In the genomic region with DNA sequence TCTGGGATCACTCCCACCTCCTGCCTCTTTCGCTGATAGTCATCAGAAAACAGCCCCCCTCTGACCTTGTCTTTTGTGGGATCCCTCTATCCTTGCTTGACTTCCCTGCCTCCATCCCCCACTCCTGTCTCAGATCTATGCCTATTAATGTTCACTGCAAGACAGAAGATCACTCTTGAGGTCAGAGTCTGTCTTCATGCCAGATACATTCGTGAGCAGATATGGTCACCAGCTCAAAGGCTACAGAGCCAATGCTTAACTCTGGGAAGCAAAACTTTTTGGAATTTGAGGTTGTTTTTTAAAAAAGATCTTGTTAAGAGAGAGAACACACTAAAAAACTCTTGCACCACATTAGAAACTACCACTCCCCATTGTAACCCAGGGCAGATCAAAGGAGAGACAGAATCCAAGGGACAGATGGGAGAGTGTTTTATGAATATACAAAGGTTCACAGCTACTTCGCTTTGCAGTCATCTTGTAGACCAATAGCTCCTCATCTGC, we compare ENCODE assay signal across 10 cellular contexts. TPM values are rescaled to one million over a fixed set of nuclear protein-coding genes. Genes with fewer than 3 reads are reported as not detected.
DNase-seq lines count a peak whose midpoint lies in the region; ATAC-seq and TF ChIP-seq lines count a peak whose summit lies in the region.
"Had no signal": no experiment of that assay in that cellular context is flagged by ENCODE, and none has a peak within 500 bp of the region (broad histone marks: within the 10 kb centered on the region; RNA-seq: fewer than 3 reads in every experiment).

No MANE protein-coding gene starts in this region.

- TF ChIP-seq CTCF in HL-60 (IDR thresholded peaks at IDR 0.05; ENCODE audit: insufficient read depth, low read length) = no peak
- no peak for TF ChIP-seq CTCF in choroid plexus epithelial cell (conservative IDR thresholded peaks at IDR 0.05; ENCODE audit: low read depth, low read length)
- no peak for TF ChIP-seq CTCF in liver (IDR thresholded peaks at IDR 0.05; ENCODE audit: low read depth, low read length, missing input control)

- 61% methylated on average over 3 of the region's 3 CpGs for WGBS in liver

- H3K9me3 ChIP-seq in liver (ENCODE audit: control insufficient read depth in 4 of 4, low read length in 3 of 4) = no peaks in the 10 kb centered on the region
- no peaks in the 10 kb centered on the region for H3K9me3 ChIP-seq in subcutaneous abdominal adipose tissue (ENCODE audit: control insufficient read depth in 5 of 5, low read length in 5 of 5)

- TF ChIP-seq RAD21 in liver (IDR thresholded peaks at IDR 0.05) = no peak

- no peak for ATAC-seq in HG03521 (IDR thresholded peaks at IDR 0.05; ENCODE audit: unreplicated experiment)

- H3K9ac ChIP-seq in liver (ENCODE audit: low read depth in 1 of 2, low read length in 2 of 2) (peak overlapping the region; percentile 12 to 48), subcutaneous abdominal adipose tissue (ENCODE audit: low read length in 5 of 5) (peak overlapping the region in 3 of 5 donors; percentile 37 to 78 (median 51))

- H3K27ac ChIP-seq in HL-60 (replicated peaks) = peak overlapping the region; percentile 61
- peak overlapping the region; percentile 97 to 99 for H3K27ac ChIP-seq in liver (ENCODE audit: low read depth in 1 of 2, low read length in 2 of 2)
- H3K27ac ChIP-seq in subcutaneous abdominal adipose tissue (ENCODE audit: low read depth, low read length) = peak overlapping the region; percentile 89

- peaks cover 46 to 85% (median 75%) of the 10 kb centered on the region in 4 donors for H3K4me1 ChIP-seq in liver (ENCODE audit: control insufficient read depth in 4 of 4, insufficient read depth in 4 of 4, low read length in 3 of 4)
- peaks cover 46 to 87% (median 75%) of the 10 kb centered on the region in 5 donors for H3K4me1 ChIP-seq in subcutaneous abdominal adipose tissue (ENCODE audit: control insufficient read depth in 5 of 5, insufficient read depth in 5 of 5, low read length in 5 of 5)

- DNase-seq in HL-60 (ENCODE audit: low read depth in 1 of 2, low spot score in 1 of 2) (no peak), choroid plexus epithelial cell (ENCODE audit: low read depth) (peak; percentile 87), activated gamma-delta T cell treated with Interleukin-2 at 50 U/mL for 16 hours (no peak), SK-N-DZ (ENCODE audit: low spot score) (no peak)
- no peak for DNase-seq in stimulated activated CD4-positive, alpha-beta T cell treated with anti-CD3 and anti-CD28 coated beads, Interleukin-15, amount 100 ng/mL, for 24 hours
- DNase-seq: activated CD8-positive, alpha-beta memory T cell treated with anti-CD3 and anti-CD28 coated beads for 24 hours had no signal

- H3K4me3 ChIP-seq in HL-60 (replicated peaks; ENCODE audit: insufficient read depth, low read length) (no peak overlapping the region), choroid plexus epithelial cell (ENCODE audit: low read depth, low read length) (no peak overlapping the region), liver (ENCODE audit: low read depth in 1 of 3, low read length in 3 of 3) (no peak overlapping the region), subcutaneous abdominal adipose tissue (ENCODE audit: low read depth in 1 of 5, low read length in 5 of 5) (peak overlapping the region in 2 of 5 donors; percentile 4 to 22)

- H3K36me3 ChIP-seq in liver (ENCODE audit: control insufficient read depth in 4 of 4, insufficient read depth in 3 of 4, low read depth in 1 of 4, low read length in 3 of 4) (peaks cover 0 to 6% (median under 1%) of the 10 kb centered on the region in 4 donors), subcutaneous abdominal adipose tissue (ENCODE audit: control insufficient read depth in 5 of 5, insufficient read depth in 5 of 5, low read length in 5 of 5) (peaks cover 0 to 19% (median 5%) of the 10 kb centered on the region in 5 donors)

- H3K27me3 ChIP-seq in HL-60 (ENCODE audit: insufficient read depth, poor library complexity, severe bottlenecking) (no peaks in the 10 kb centered on the region), liver (ENCODE audit: control insufficient read depth in 4 of 4, insufficient read depth in 4 of 4, low read length in 3 of 4) (no peaks in the 10 kb centered on the region), subcutaneous abdominal adipose tissue (ENCODE audit: control insufficient read depth in 5 of 5, insufficient read depth in 4 of 5, low read length in 5 of 5) (no peaks in the 10 kb centered on the region)

TF ChIP-seq in liver, 16 proteins besides CTCF, POLR2A, EP300 and RAD21:
- TF ChIP-seq NR2F2 (IDR thresholded peaks at IDR 0.05) = peak; percentile 15
- TF ChIP-seq HNF4A (conservative IDR thresholded peaks at IDR 0.05) = no peak
TF ChIP-seq in liver: peak in this region for 1.

RNA-seq across cellular contexts. Expression of a gene that starts 17.1 kb away (rescaled TPM):
- not detected for total RNA-seq in liver
- not detected for polyA plus RNA-seq in liver
- polyA plus RNA-seq in SK-N-DZ (2014; cell fraction: cytosol; rRNA removed) = not detected in 2 replicates
- not detected in 2 replicates for polyA plus RNA-seq in SK-N-DZ (2014; cell fraction: nucleus; rRNA removed)
- polyA plus RNA-seq: IgD-negative memory B cell had no signal
